ENCODE assay signal across 24 cellular contexts in the genomic region with DNA sequence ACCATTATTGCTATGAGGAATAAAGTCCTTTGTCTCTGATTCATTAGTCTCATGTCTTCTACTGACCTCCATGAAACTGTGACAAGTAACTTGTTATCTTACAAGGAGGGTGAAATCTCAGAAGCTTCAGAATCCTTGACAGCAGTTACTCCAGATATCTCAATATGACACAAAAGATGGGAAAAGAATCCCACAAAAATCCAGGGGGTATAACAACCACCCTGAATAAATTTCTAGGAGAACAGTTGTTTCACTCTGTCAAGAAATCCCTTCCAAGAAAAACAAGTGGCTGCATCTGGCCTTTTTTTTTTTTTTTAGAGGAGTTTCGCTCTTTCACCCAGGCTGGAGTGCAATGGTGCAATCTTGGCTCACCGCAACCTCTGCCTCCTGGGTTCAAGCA.
"Had no signal": no experiment of that assay in that cellular context is flagged by ENCODE, and none has a peak within 500 bp of the region (broad histone marks: within the 10 kb centered on the region; RNA-seq: fewer than 3 reads in every experiment).

No MANE protein-coding gene starts in this region.

- H3K27ac ChIP-seq: colonic mucosa, epithelial cell of prostate, esophagus squamous epithelium, gastrocnemius medialis, heart right ventricle, lower lobe of right lung had no signal

- H3K4me1 Mint-ChIP-seq: endodermal cell had no signal

- H3K4me3 Mint-ChIP-seq: dendritic cell treated with granulocyte-macrophage colony-stimulating factor and Interleukin-4, amounts not matched to agents 40 ng/mL and 50 ng/mL, for 4 days; effector memory CD8-positive, alpha-beta T cell; endodermal cell; mesothelial cell of epicardium had no signal

- H3K36me3 Mint-ChIP-seq: mesothelial cell of epicardium had no signal

- H3K27ac Mint-ChIP-seq: dendritic cell treated with granulocyte-macrophage colony-stimulating factor and Interleukin-4, amounts not matched to agents 40 ng/mL and 50 ng/mL, for 4 days; effector memory CD8-positive, alpha-beta T cell; endodermal cell; mesothelial cell of epicardium had no signal

- H3K4me3 ChIP-seq: colonic mucosa, esophagus squamous epithelium, gastrocnemius medialis, heart right ventricle, left lung, lower lobe of right lung, mucosa of descending colon had no signal

- H3K4me1 ChIP-seq: colonic mucosa, esophagus squamous epithelium, left lung, lower lobe of right lung had no signal

- H3K27me3 ChIP-seq: colonic mucosa, gastrocnemius medialis, left lung had no signal

- H3K36me3 ChIP-seq: colonic mucosa, esophagus squamous epithelium, gastrocnemius medialis, heart right ventricle, left lung, lower lobe of right lung had no signal

- H3K9me3 ChIP-seq: colonic mucosa, esophagus squamous epithelium, gastrocnemius medialis, left lung, lower lobe of right lung, mucosa of descending colon had no signal

- H3K9me3 Mint-ChIP-seq: dendritic cell treated with granulocyte-macrophage colony-stimulating factor and Interleukin-4, amounts not matched to agents 40 ng/mL and 50 ng/mL, for 4 days; effector memory CD8-positive, alpha-beta T cell; endodermal cell; mesothelial cell of epicardium had no signal

- H3K27me3 Mint-ChIP-seq: dendritic cell treated with granulocyte-macrophage colony-stimulating factor and Interleukin-4, amounts not matched to agents 40 ng/mL and 50 ng/mL, for 4 days had no signal

- ATAC-seq: effector memory CD8-positive, alpha-beta T cell; esophagus mucosa; gastrocnemius medialis; heart right ventricle; left cardiac atrium; left lung; left ventricle myocardium superior; lower lobe of right lung; mucosa of descending colon had no signal

- DNase-seq: colonic mucosa; cortex of kidney; effector CD8-positive, alpha-beta T cell; effector memory CD8-positive, alpha-beta T cell; endodermal cell; erythroblast; esophagus squamous epithelium; foreskin fibroblast; foreskin melanocyte; gastrocnemius medialis; glutamatergic neuron; head of caudate nucleus; heart right ventricle; hippocampal formation; left cardiac atrium; left lung; left ventricle myocardium superior; lower lobe of right lung; mesenchymal stem cell; mucosa of descending colon had no signal
